ENCODE assay signal across 9 cellular contexts in genomic region chr3:110815008-110815583, GRCh38.
DNase-seq lines count a peak whose midpoint lies in the region; FAIRE-seq and TF ChIP-seq lines count a peak whose summit lies in the region.
"Had no signal": no experiment of that assay in that cellular context is flagged by ENCODE, and none has a peak within 500 bp of the region (broad histone marks: within the 10 kb centered on the region; RNA-seq: fewer than 3 reads in every experiment).

No MANE protein-coding gene starts in this region.

- H3K9ac ChIP-seq in keratinocyte (ENCODE audit: control insufficient read depth, extremely low read depth, insufficient read depth, low read length), result no peak overlapping the region

- no peaks in the 10 kb centered on the region for H4K20me1 ChIP-seq in keratinocyte (ENCODE audit: control insufficient read depth, extremely low read depth, insufficient read depth, low read length)

- no peaks in the 10 kb centered on the region for H3K9me3 Mint-ChIP-seq in activated T-helper 2 cell treated with anti-CD3 and anti-CD28 coated beads, Interferon-gamma antibody, Interleukin-2, Interleukin-4, amounts not matched to agents 10 μg/mL and 5 μg/mL and 100 μg/mL, durations not matched to agents 14 hours and 24 hours and 36 hours

- H3K27ac Mint-ChIP-seq in activated T-helper 2 cell treated with anti-CD3 and anti-CD28 coated beads, Interferon-gamma antibody, Interleukin-2, Interleukin-4, amounts not matched to agents 10 μg/mL and 5 μg/mL and 100 μg/mL, durations not matched to agents 14 hours and 24 hours and 36 hours, result peak overlapping the region; percentile 91

- intact Hi-C loops in activated T-helper 2 cell treated with anti-CD3 and anti-CD28 coated beads, Interferon-gamma antibody, Interleukin-2, Interleukin-4, amounts not matched to agents 10 μg/mL and 5 μg/mL and 100 μg/mL, durations not matched to agents 14 hours and 24 hours and 36 hours (cut with micrococcal nuclease), result loop anchor here (2.0 to 10.0 kb wide), 5 partner anchors 446 to 1980 kb away; no protein-coding TSS in a partner anchor
- intact Hi-C loops in tibial artery (cut with DNase I; ENCODE audit: low total_unique reads), result no loop called here

- H3K36me3 ChIP-seq in keratinocyte (ENCODE audit: control insufficient read depth in 2 of 2, extremely low read depth in 1 of 2, insufficient read depth in 2 of 2, low read length in 2 of 2), result no peaks in the 10 kb centered on the region
- no peaks in the 10 kb centered on the region for H3K36me3 ChIP-seq in tibial artery

- peak; percentile 74 for DNase-seq in AG10803 (ENCODE audit: low read depth)
- DNase-seq in HS-27A (ENCODE audit: low read depth), result peak; percentile 95
- no peak for DNase-seq in activated T-helper 2 cell treated with anti-CD3 and anti-CD28 coated beads, Interferon-gamma antibody, Interleukin-2, Interleukin-4, amounts not matched to agents 10 μg/mL and 5 μg/mL and 100 μg/mL, durations not matched to agents 14 hours and 24 hours and 36 hours (ENCODE audit: low spot score)
- DNase-seq in keratinocyte (ENCODE audit: low read depth, low spot score), result no peak
- DNase-seq in NCI-H1048 (lab: John Stamatoyannopoulos, UW), result no peak
- DNase-seq in cerebellum (ENCODE audit: low spot score), result no peak
- no peak for DNase-seq in stimulated activated CD8-positive, alpha-beta memory T cell treated with anti-CD3 and anti-CD28 coated beads, Interleukin-4, amount 100 ng/mL, for 48 hours
- no peak for DNase-seq in tibial artery
- DNase-seq: activated CD4-positive, alpha-beta T cell treated with anti-CD3 and anti-CD28 coated beads, Interleukin-2, amount 50 U/mL, for 1 hour had no signal

- H2AFZ ChIP-seq in keratinocyte (ENCODE audit: control insufficient read depth, low read length), result no peak overlapping the region

- peaks cover 29% of the 10 kb centered on the region for H3K4me1 Mint-ChIP-seq in activated T-helper 2 cell treated with anti-CD3 and anti-CD28 coated beads, Interferon-gamma antibody, Interleukin-2, Interleukin-4, amounts not matched to agents 10 μg/mL and 5 μg/mL and 100 μg/mL, durations not matched to agents 14 hours and 24 hours and 36 hours (ENCODE audit: low read depth)

- peak overlapping the region; percentile 43 for H3K4me3 Mint-ChIP-seq in activated T-helper 2 cell treated with anti-CD3 and anti-CD28 coated beads, Interferon-gamma antibody, Interleukin-2, Interleukin-4, amounts not matched to agents 10 μg/mL and 5 μg/mL and 100 μg/mL, durations not matched to agents 14 hours and 24 hours and 36 hours (ENCODE audit: low read depth)

- H3K9me1 ChIP-seq in keratinocyte (ENCODE audit: control insufficient read depth, extremely low read depth, insufficient read depth, low read length), result no peaks in the 10 kb centered on the region

- peak overlapping the region; percentile 7 for H3K4me2 ChIP-seq in keratinocyte (ENCODE audit: control insufficient read depth, extremely low read depth, insufficient read depth, low read depth, low read length)

- no peak for FAIRE-seq in keratinocyte (lab: Jason Lieb, UNC)

- H3K4me1 ChIP-seq in keratinocyte (ENCODE audit: control insufficient read depth, extremely low read depth, insufficient read depth, low read length), result peaks cover 4% of the 10 kb centered on the region
- H3K4me1 ChIP-seq in tibial artery, result no peaks in the 10 kb centered on the region

- dilution Hi-C loops in keratinocyte (cut with MboI; ENCODE audit: extremely low pct_ligation_motif_present, low sequenced_read_pairs), result no loop called here

- H3K4me3 ChIP-seq in AG10803 (ENCODE audit: low read length) (peak overlapping the region; percentile 5; the same call in 1 of the 2 replicates), keratinocyte (ENCODE audit: control insufficient read depth in 2 of 3, extremely low read depth in 1 of 3, insufficient read depth in 2 of 3, low read depth in 1 of 3, low read length in 3 of 3) (no peak overlapping the region), tibial artery (no peak overlapping the region)

- no peaks in the 10 kb centered on the region for H3K36me3 Mint-ChIP-seq in activated T-helper 2 cell treated with anti-CD3 and anti-CD28 coated beads, Interferon-gamma antibody, Interleukin-2, Interleukin-4, amounts not matched to agents 10 μg/mL and 5 μg/mL and 100 μg/mL, durations not matched to agents 14 hours and 24 hours and 36 hours (ENCODE audit: low read depth)

- H3K9me3 ChIP-seq in keratinocyte (ENCODE audit: control insufficient read depth, low read depth, low read length), result no peaks in the 10 kb centered on the region
- no peaks in the 10 kb centered on the region for H3K9me3 ChIP-seq in tibial artery

- H3K79me2 ChIP-seq in keratinocyte (ENCODE audit: control insufficient read depth, insufficient read depth, low read length), result no peaks in the 10 kb centered on the region

- H3K27me3 ChIP-seq in keratinocyte (ENCODE audit: control insufficient read depth, extremely low read depth, insufficient read depth, low read length) (no peaks in the 10 kb centered on the region), tibial artery (no peaks in the 10 kb centered on the region)

- peaks cover 26% of the 10 kb centered on the region for H3K27me3 Mint-ChIP-seq in activated T-helper 2 cell treated with anti-CD3 and anti-CD28 coated beads, Interferon-gamma antibody, Interleukin-2, Interleukin-4, amounts not matched to agents 10 μg/mL and 5 μg/mL and 100 μg/mL, durations not matched to agents 14 hours and 24 hours and 36 hours (ENCODE audit: low read depth)

- no peak for TF ChIP-seq CTCF in AG10803 (conservative IDR thresholded peaks at IDR 0.05; ENCODE audit: low read length)
- no peak for TF ChIP-seq CTCF in keratinocyte (optimal IDR thresholded peaks at IDR 0.05 in 1 of 3, IDR thresholded peaks at IDR 0.05 in 1 of 3, conservative IDR thresholded peaks at IDR 0.05 in 1 of 3; ENCODE audit: extremely low read depth in 1 of 3, insufficient read depth in 2 of 3, low read length in 3 of 3)
- no peak for TF ChIP-seq CTCF in tibial artery (IDR thresholded peaks at IDR 0.05)

- no peak overlapping the region for H3K27ac ChIP-seq in keratinocyte (ENCODE audit: control insufficient read depth, insufficient read depth, low read length)
- no peak overlapping the region for H3K27ac ChIP-seq in tibial artery

Comparison
In these comparisons a context has a peak if more than half of its experiments do, and no peak if none do; other contexts are left out.
1. DNase-seq: peak in AG10803 (single experiment) and HS-27A (single experiment); none in activated T-helper 2 cell treated with anti-CD3 and anti-CD28 coated beads, Interferon-gamma antibody, Interleukin-2, Interleukin-4, amounts not matched to agents 10 μg/mL and 5 μg/mL and 100 μg/mL, durations not matched to agents 14 hours and 24 hours and 36 hours (single experiment), keratinocyte (single experiment), NCI-H1048 (single experiment), cerebellum (single experiment), stimulated activated CD8-positive, alpha-beta memory T cell treated with anti-CD3 and anti-CD28 coated beads, Interleukin-4, amount 100 ng/mL, for 48 hours (single experiment) and tibial artery (0 of 2).